In genomic region chr7:80284848-80285247, GRCh38 we compare ENCODE assay signal across 1 cellular context.
TF ChIP-seq lines count a peak whose summit lies in the region.

No MANE protein-coding gene starts in this region.

TF ChIP-seq in SK-N-SH treated with all-trans-retinoic acid at 6 μM for 48 hours, 23 proteins besides CTCF, POLR2A, EP300 and RAD21 (continued from another document):
- TF ChIP-seq CSRNP3 (CRISPR knock-in tag; IDR thresholded peaks at IDR 0.05) (no peak), TCF4 (CRISPR knock-in tag; IDR thresholded peaks at IDR 0.05; ENCODE audit: borderline replicate concordance) (no peak), ARNTL (CRISPR knock-in tag; IDR thresholded peaks at IDR 0.05; ENCODE audit: borderline replicate concordance, low read depth) (no peak), TOX (CRISPR knock-in tag; IDR thresholded peaks at IDR 0.05; ENCODE audit: borderline replicate concordance) (no peak), PATZ1 (CRISPR knock-in tag; IDR thresholded peaks at IDR 0.05; ENCODE audit: borderline replicate concordance) (no peak), CSDC2 (CRISPR knock-in tag; IDR thresholded peaks at IDR 0.05) (no peak)
